In the genomic region with DNA sequence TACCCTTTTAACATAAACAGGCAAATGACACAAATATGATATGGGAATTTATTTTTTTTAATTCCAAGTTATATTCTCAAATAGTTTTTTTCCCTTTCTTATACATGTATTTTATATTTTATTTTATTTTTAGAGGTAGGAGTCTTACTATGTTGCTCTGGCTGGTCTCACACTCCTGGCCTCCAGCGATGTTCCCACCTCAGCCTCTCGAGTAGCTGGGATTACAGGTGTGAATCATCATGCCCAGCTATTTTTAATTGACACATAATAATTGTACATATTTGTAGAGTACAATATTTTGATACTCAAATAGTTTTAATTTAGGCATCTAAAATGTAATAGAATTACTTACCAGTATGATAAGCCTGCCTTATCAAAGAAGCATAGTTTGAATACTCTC, we compare ENCODE assay signal across 39 cellular contexts.
"Had no signal": no experiment of that assay in that cellular context is flagged by ENCODE, and none has a peak within 500 bp of the region (broad histone marks: within the 10 kb centered on the region; RNA-seq: fewer than 3 reads in every experiment).

No MANE protein-coding gene starts in this region.

- DNase-seq: activated effector memory CD4-positive, alpha-beta T cell treated with anti-CD3 and anti-CD28 coated beads, Interleukin-2, amount 50 U/mL, for 16 hours; activated effector memory CD4-positive, alpha-beta T cell treated with Interleukin-2 at 50 U/mL for 16 hours; activated gamma-delta T cell; activated gamma-delta T cell treated with Interleukin-2 at 50 U/mL for 16 hours; activated naive CD4-positive, alpha-beta T cell; activated naive CD4-positive, alpha-beta T cell treated with anti-CD3 and anti-CD28 coated beads for 36 hours; activated naive CD4-positive, alpha-beta T cell treated with anti-CD3 and anti-CD28 coated beads, Interleukin-2, amount 10 ng/mL, durations not matched to agents 7 days and 5 days; activated naive CD4-positive, alpha-beta T cell treated with anti-CD3 and anti-CD28 coated beads, Interleukin-2, amount 50 U/mL, for 16 hours; activated naive CD4-positive, alpha-beta T cell treated with Interleukin-2 at 50 U/mL for 16 hours; activated naive CD8-positive, alpha-beta T cell treated with anti-CD3 and anti-CD28 coated beads for 36 hours; activated naive CD8-positive, alpha-beta T cell treated with anti-CD3 and anti-CD28 coated beads, Interleukin-2, amount 10 ng/mL, durations not matched to agents 7 days and 5 days; activated naive CD8-positive, alpha-beta T cell treated with anti-CD3 and anti-CD28 coated beads, Interleukin-2, amount 50 U/mL, for 24 hours; activated T-cell treated with anti-CD3 and anti-CD28 coated beads for 4 hours; activated T-cell treated with anti-CD3 and anti-CD28 coated beads, Interleukin-2, amount 50 U/mL, for 1 hour; activated T-cell treated with anti-CD3 and anti-CD28 coated beads, Interleukin-2, amount 50 U/mL, for 24 hours; activated T-cell treated with anti-CD3 and anti-CD28 coated beads, Interleukin-2, amount 50 U/mL, for 4 hours; activated T-cell treated with anti-CD3 and anti-CD28 coated beads, Interleukin-2, amount 50 U/mL, for 48 hours; activated T-cell treated with anti-CD3 and anti-CD28 coated beads, Interleukin-2, amount 50 U/mL, for 72 hours; adrenal gland; amniotic stem cell; amygdala; anterior cingulate cortex; aorta; body of pancreas; brain microvascular endothelial cell; caudate nucleus; central memory CD4-positive, alpha-beta T cell; cerebellar nuclear complex had no signal

- H3K27me3 Mint-ChIP-seq: activated naive CD4-positive, alpha-beta T cell treated with anti-CD3 and anti-CD28 coated beads, Interleukin-2, amount 50 U/mL, for 24 hours; activated naive CD8-positive, alpha-beta T cell; activated naive CD8-positive, alpha-beta T cell treated with anti-CD3 and anti-CD28 coated beads for 36 hours; activated naive CD8-positive, alpha-beta T cell treated with anti-CD3 and anti-CD28 coated beads, Interleukin-2, amount 50 U/mL, for 24 hours; activated T-cell treated with anti-CD3 and anti-CD28 coated beads, Interleukin-2, amount 50 U/mL, for 24 hours; activated T-helper 17 cell treated with anti-CD3 and anti-CD28 coated beads, Interleukin-2, amount 50 U/mL, for 72 hours; brain; central memory CD8-positive, alpha-beta T cell had no signal

- H3K27me3 ChIP-seq: adrenal gland, ascending aorta, body of pancreas, brain microvascular endothelial cell, breast epithelium, cardiac muscle cell had no signal

- ATAC-seq: activated naive CD4-positive, alpha-beta T cell treated with anti-CD3 and anti-CD28 coated beads, Interleukin-2, amount 50 U/mL, for 72 hours; activated naive CD8-positive, alpha-beta T cell treated with anti-CD3 and anti-CD28 coated beads, Interleukin-2, amount 50 U/mL, for 24 hours; activated T-cell treated with anti-CD3 and anti-CD28 coated beads, Interleukin-2, amount 50 U/mL, for 4 hours; activated T-cell treated with anti-CD3 and anti-CD28 coated beads, Interleukin-2, amount 50 U/mL, for 72 hours; activated T-helper 17 cell treated with anti-CD3 and anti-CD28 coated beads, Interleukin-2, amount 50 U/mL, for 72 hours; body of pancreas had no signal

- H3K4me3 ChIP-seq: adrenal gland, ascending aorta, body of pancreas, breast epithelium, cardiac muscle cell had no signal

- H3K4me1 Mint-ChIP-seq: activated naive CD4-positive, alpha-beta T cell treated with anti-CD3 and anti-CD28 coated beads, Interleukin-2, amount 10 ng/mL, durations not matched to agents 7 days and 5 days; activated naive CD8-positive, alpha-beta T cell treated with anti-CD3 and anti-CD28 coated beads, Interleukin-2, amount 10 ng/mL, durations not matched to agents 7 days and 5 days; central memory CD8-positive, alpha-beta T cell had no signal

- H3K4me3 Mint-ChIP-seq: activated naive CD4-positive, alpha-beta T cell treated with anti-CD3 and anti-CD28 coated beads for 36 hours; activated naive CD4-positive, alpha-beta T cell treated with anti-CD3 and anti-CD28 coated beads, Interleukin-2, amount 10 ng/mL, durations not matched to agents 7 days and 5 days; activated naive CD4-positive, alpha-beta T cell treated with anti-CD3 and anti-CD28 coated beads, Interleukin-2, amount 50 U/mL, for 24 hours; activated naive CD8-positive, alpha-beta T cell; activated naive CD8-positive, alpha-beta T cell treated with anti-CD3 and anti-CD28 coated beads for 36 hours; activated naive CD8-positive, alpha-beta T cell treated with anti-CD3 and anti-CD28 coated beads, Interleukin-2, amount 10 ng/mL, durations not matched to agents 7 days and 5 days; activated naive CD8-positive, alpha-beta T cell treated with anti-CD3 and anti-CD28 coated beads, Interleukin-2, amount 50 U/mL, for 24 hours; activated T-cell treated with anti-CD3 and anti-CD28 coated beads, Interleukin-2, amount 50 U/mL, for 24 hours; activated T-cell treated with anti-CD3 and anti-CD28 coated beads, Interleukin-2, amount 50 U/mL, for 4 hours; activated T-cell treated with anti-CD3 and anti-CD28 coated beads, Interleukin-2, amount 50 U/mL, for 72 hours; activated T-helper 1 cell treated with anti-CD3 and anti-CD28 coated beads, Interleukin-12 subunit alpha, Interleukin-12 subunit beta, Interleukin-2, Interleukin-4 antibody, amounts not matched to agents 30 ng/mL and 10 ng/mL and 1 ng/mL, durations not matched to agents 14 hours and 24 hours and 36 hours; activated T-helper 17 cell treated with anti-CD3 and anti-CD28 coated beads, Interleukin-2, amount 50 U/mL, for 72 hours; brain; central memory CD8-positive, alpha-beta T cell had no signal

- H3K36me3 ChIP-seq: adrenal gland, ascending aorta, brain microvascular endothelial cell, breast epithelium, cardiac muscle cell had no signal

- H3K9me3 Mint-ChIP-seq: activated naive CD4-positive, alpha-beta T cell treated with anti-CD3 and anti-CD28 coated beads for 36 hours; activated naive CD4-positive, alpha-beta T cell treated with anti-CD3 and anti-CD28 coated beads, Interleukin-2, amount 10 ng/mL, durations not matched to agents 7 days and 5 days; activated naive CD4-positive, alpha-beta T cell treated with anti-CD3 and anti-CD28 coated beads, Interleukin-2, amount 50 U/mL, for 24 hours; activated naive CD4-positive, alpha-beta T cell treated with anti-CD3 and anti-CD28 coated beads, Interleukin-2, amount 50 U/mL, for 72 hours; activated naive CD8-positive, alpha-beta T cell treated with anti-CD3 and anti-CD28 coated beads for 36 hours; activated naive CD8-positive, alpha-beta T cell treated with anti-CD3 and anti-CD28 coated beads, Interleukin-2, amount 10 ng/mL, durations not matched to agents 7 days and 5 days; activated naive CD8-positive, alpha-beta T cell treated with anti-CD3 and anti-CD28 coated beads, Interleukin-2, amount 50 U/mL, for 24 hours; activated T-cell treated with anti-CD3 and anti-CD28 coated beads, Interleukin-2, amount 50 U/mL, for 24 hours; activated T-cell treated with anti-CD3 and anti-CD28 coated beads, Interleukin-2, amount 50 U/mL, for 4 hours; activated T-cell treated with anti-CD3 and anti-CD28 coated beads, Interleukin-2, amount 50 U/mL, for 72 hours; activated T-helper 1 cell treated with anti-CD3 and anti-CD28 coated beads, Interleukin-12 subunit alpha, Interleukin-12 subunit beta, Interleukin-2, Interleukin-4 antibody, amounts not matched to agents 30 ng/mL and 10 ng/mL and 1 ng/mL, durations not matched to agents 14 hours and 24 hours and 36 hours; activated T-helper 17 cell treated with anti-CD3 and anti-CD28 coated beads, Interleukin-2, amount 50 U/mL, for 72 hours; activated T-helper 2 cell treated with anti-CD3 and anti-CD28 coated beads, Interferon-gamma antibody, Interleukin-2, Interleukin-4, amounts not matched to agents 10 μg/mL and 5 μg/mL and 100 μg/mL, durations not matched to agents 14 hours and 24 hours and 36 hours; central memory CD8-positive, alpha-beta T cell had no signal

- H3K27ac Mint-ChIP-seq: activated naive CD4-positive, alpha-beta T cell treated with anti-CD3 and anti-CD28 coated beads for 36 hours; activated naive CD4-positive, alpha-beta T cell treated with anti-CD3 and anti-CD28 coated beads, Interleukin-2, amount 10 ng/mL, durations not matched to agents 7 days and 5 days; activated naive CD4-positive, alpha-beta T cell treated with anti-CD3 and anti-CD28 coated beads, Interleukin-2, amount 50 U/mL, for 24 hours; activated naive CD8-positive, alpha-beta T cell; activated naive CD8-positive, alpha-beta T cell treated with anti-CD3 and anti-CD28 coated beads for 36 hours; activated naive CD8-positive, alpha-beta T cell treated with anti-CD3 and anti-CD28 coated beads, Interleukin-2, amount 10 ng/mL, durations not matched to agents 7 days and 5 days; activated naive CD8-positive, alpha-beta T cell treated with anti-CD3 and anti-CD28 coated beads, Interleukin-2, amount 50 U/mL, for 24 hours; activated T-cell treated with anti-CD3 and anti-CD28 coated beads, Interleukin-2, amount 50 U/mL, for 24 hours; activated T-cell treated with anti-CD3 and anti-CD28 coated beads, Interleukin-2, amount 50 U/mL, for 72 hours; activated T-helper 1 cell treated with anti-CD3 and anti-CD28 coated beads, Interleukin-12 subunit alpha, Interleukin-12 subunit beta, Interleukin-2, Interleukin-4 antibody, amounts not matched to agents 30 ng/mL and 10 ng/mL and 1 ng/mL, durations not matched to agents 14 hours and 24 hours and 36 hours; activated T-helper 17 cell treated with anti-CD3 and anti-CD28 coated beads, Interleukin-2, amount 50 U/mL, for 72 hours; activated T-helper 2 cell treated with anti-CD3 and anti-CD28 coated beads, Interferon-gamma antibody, Interleukin-2, Interleukin-4, amounts not matched to agents 10 μg/mL and 5 μg/mL and 100 μg/mL, durations not matched to agents 14 hours and 24 hours and 36 hours had no signal

- H3K27ac ChIP-seq: adrenal gland, ascending aorta, body of pancreas, brain microvascular endothelial cell, cardiac muscle cell had no signal

- H3K36me3 Mint-ChIP-seq: activated naive CD4-positive, alpha-beta T cell treated with anti-CD3 and anti-CD28 coated beads, Interleukin-2, amount 10 ng/mL, durations not matched to agents 7 days and 5 days; activated naive CD4-positive, alpha-beta T cell treated with anti-CD3 and anti-CD28 coated beads, Interleukin-2, amount 50 U/mL, for 24 hours; activated naive CD4-positive, alpha-beta T cell treated with anti-CD3 and anti-CD28 coated beads, Interleukin-2, amount 50 U/mL, for 72 hours; activated naive CD8-positive, alpha-beta T cell; activated naive CD8-positive, alpha-beta T cell treated with anti-CD3 and anti-CD28 coated beads for 36 hours; activated naive CD8-positive, alpha-beta T cell treated with anti-CD3 and anti-CD28 coated beads, Interleukin-2, amount 10 ng/mL, durations not matched to agents 7 days and 5 days had no signal

- H3K9me3 ChIP-seq: adrenal gland, ascending aorta, body of pancreas, breast epithelium had no signal
